Comparison of ENCODE assay signal across 14 cellular contexts in the genomic region with DNA sequence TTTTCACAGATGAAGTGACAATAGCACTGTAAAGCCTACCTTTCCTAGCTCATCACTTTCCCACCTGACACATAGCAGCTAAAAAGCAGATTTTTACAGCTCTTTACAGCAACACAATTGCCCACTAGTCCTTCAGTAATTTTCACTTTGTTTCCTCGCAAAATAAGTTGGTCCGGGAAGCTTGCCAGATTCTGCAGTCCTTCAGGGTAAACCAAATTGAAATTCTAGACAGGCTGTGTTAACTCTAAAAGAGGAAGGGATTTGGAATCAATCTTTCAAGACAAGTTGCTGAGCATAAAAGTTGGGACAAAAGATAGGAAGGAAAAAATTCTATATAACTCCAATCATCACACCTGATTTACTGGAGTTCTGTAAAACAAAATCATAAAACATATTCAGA.
A peak's percentile ranks its signal among the peaks of the same experiment; 100 is the strongest.
DNase-seq lines count a peak whose midpoint lies in the region; ATAC-seq and TF ChIP-seq lines count a peak whose summit lies in the region.
"Had no signal": no experiment of that assay in that cellular context is flagged by ENCODE, and none has a peak within 500 bp of the region (broad histone marks: within the 10 kb centered on the region; RNA-seq: fewer than 3 reads in every experiment).

No MANE protein-coding gene starts in this region.

- no peaks in the 10 kb centered on the region for H3K36me3 ChIP-seq in SK-N-MC (ENCODE audit: insufficient read depth, low read length)
- H3K36me3 ChIP-seq: suprapubic skin had no signal

- no peak overlapping the region for H3K9ac ChIP-seq in SK-N-MC (ENCODE audit: insufficient read length)

- no peak overlapping the region for H3K4me3 ChIP-seq in SK-N-MC
- H3K4me3 ChIP-seq in fibroblast of mammary gland (ENCODE audit: control insufficient read depth, low read depth, low read length), result no peak overlapping the region
- H3K4me3 ChIP-seq: suprapubic skin had no signal

- in situ Hi-C loops in KBM-7 (cut with MboI; ENCODE audit: low pct_unique_long_range_greater_than_20kb, low sequenced_read_pairs), result no loop called here

- H3K27ac ChIP-seq in SK-N-MC, result no peak overlapping the region
- H3K27ac ChIP-seq: suprapubic skin had no signal

- ATAC-seq in GM19397 (IDR thresholded peaks at IDR 0.05; ENCODE audit: unreplicated experiment) (no peak), HG02852 (IDR thresholded peaks at IDR 0.05; ENCODE audit: unreplicated experiment) (no peak)
- ATAC-seq: activated T-cell treated with anti-CD3 and anti-CD28 coated beads, Interleukin-2, amount 50 U/mL, for 72 hours; natural killer cell had no signal

- H3K9me3 ChIP-seq in SK-N-MC (ENCODE audit: low read depth, low read length), result no peaks in the 10 kb centered on the region
- H3K9me3 ChIP-seq: suprapubic skin had no signal

- DNase-seq in KBM-7 (peak; percentile 33), SK-N-MC (ENCODE audit: low read depth, low spot score) (peak; percentile 47), fibroblast of mammary gland (ENCODE audit: low read depth) (peak; percentile 32), putamen (ENCODE audit: low spot score) (peak; percentile 47), NCI-H187 treated with DMSO at 0.1 percent for 48 hours (lab: John Stamatoyannopoulos, UW) (no peak)
- DNase-seq in activated CD8-positive, alpha-beta memory T cell treated with anti-CD3 and anti-CD28 coated beads, Interleukin-2, amount 50 U/mL, for 48 hours, result no peak
- DNase-seq: activated CD4-positive, alpha-beta T cell treated with anti-CD3 and anti-CD28 coated beads for 1 hour; activated T-cell treated with anti-CD3 and anti-CD28 coated beads, Interleukin-2, amount 50 U/mL, for 72 hours; CD4-positive, CD25-positive, alpha-beta regulatory T cell; natural killer cell; NCI-H2029 treated with DMSO at 0.1 percent for 48 hours had no signal

- TF ChIP-seq CTCF in fibroblast of mammary gland (conservative IDR thresholded peaks at IDR 0.05; ENCODE audit: control insufficient read depth, insufficient read depth, low read depth, low read length), result no peak

Comparison
In these comparisons a context has a peak if more than half of its experiments do, and no peak if none do; other contexts are left out.
1. DNase-seq: peak in KBM-7 (single experiment), SK-N-MC (single experiment), fibroblast of mammary gland (single experiment) and putamen (single experiment); none in NCI-H187 treated with DMSO at 0.1 percent for 48 hours (single experiment) and activated CD8-positive, alpha-beta memory T cell treated with anti-CD3 and anti-CD28 coated beads, Interleukin-2, amount 50 U/mL, for 48 hours (single experiment).